In genomic region chr11:5528495-5528894, GRCh38 we compare ENCODE assay signal across 38 cellular contexts. TPM values are rescaled to one million over a fixed set of nuclear protein-coding genes. Genes with fewer than 3 reads are reported as not detected.
"Had no signal": no experiment of that assay in that cellular context is flagged by ENCODE, and none has a peak within 500 bp of the region (broad histone marks: within the 10 kb centered on the region; RNA-seq: fewer than 3 reads in every experiment).

No MANE protein-coding gene starts in this region.

- H3K4me3 Mint-ChIP-seq: activated B cell treated with CpG ODN at 0.5 μM for 24 hours; activated CD4-positive, alpha-beta memory T cell treated with anti-CD3 and anti-CD28 coated beads for 36 hours; activated CD4-positive, alpha-beta T cell treated with anti-CD3 and anti-CD28 coated beads, Interleukin-2, amount 10 ng/mL, durations not matched to agents 24 days and 14 days; activated CD8-positive, alpha-beta T cell treated with anti-CD3 and anti-CD28 coated beads for 36 hours; activated naive CD4-positive, alpha-beta T cell treated with anti-CD3 and anti-CD28 coated beads, Interleukin-2, amount 10 ng/mL, durations not matched to agents 7 days and 5 days; activated naive CD4-positive, alpha-beta T cell treated with anti-CD3 and anti-CD28 coated beads, Interleukin-2, amount 50 U/mL, for 24 hours; activated naive CD8-positive, alpha-beta T cell; activated naive CD8-positive, alpha-beta T cell treated with anti-CD3 and anti-CD28 coated beads, Interleukin-2, amount 10 ng/mL, durations not matched to agents 7 days and 5 days; activated naive CD8-positive, alpha-beta T cell treated with anti-CD3 and anti-CD28 coated beads, Interleukin-2, amount 50 U/mL, for 24 hours; activated T-cell treated with anti-CD3 and anti-CD28 coated beads, Interleukin-2, amount 50 U/mL, for 4 hours; activated T-cell treated with anti-CD3 and anti-CD28 coated beads, Interleukin-2, amount 50 U/mL, for 72 hours; activated T-helper 1 cell treated with anti-CD3 and anti-CD28 coated beads, Interleukin-12 subunit alpha, Interleukin-12 subunit beta, Interleukin-2, Interleukin-4 antibody, amounts not matched to agents 30 ng/mL and 10 ng/mL and 1 ng/mL, durations not matched to agents 14 hours and 24 hours and 36 hours; brain; T-helper 1 cell treated with Interleukin-12 subunit alpha and Interleukin-12 subunit beta and Interleukin-4 antibody, amounts not matched to agents 30 μg/mL and 1 μg/mL, for 36 hours; T-helper 2 cell treated with Interferon-gamma antibody and Interleukin-4, amounts not matched to agents 5 μg/mL and 100 μg/mL, for 36 hours had no signal

- H3K27me3 ChIP-seq: ascending aorta, cardiac muscle cell had no signal

- H3K27me3 Mint-ChIP-seq: activated CD4-positive, alpha-beta memory T cell treated with anti-CD3 and anti-CD28 coated beads for 36 hours; activated CD4-positive, alpha-beta T cell treated with anti-CD3 and anti-CD28 coated beads, Interleukin-2, amount 10 ng/mL, durations not matched to agents 24 days and 14 days; activated CD8-positive, alpha-beta T cell treated with anti-CD3 and anti-CD28 coated beads for 36 hours; activated naive CD4-positive, alpha-beta T cell treated with anti-CD3 and anti-CD28 coated beads, Interleukin-2, amount 50 U/mL, for 24 hours; activated naive CD8-positive, alpha-beta T cell treated with anti-CD3 and anti-CD28 coated beads, Interleukin-2, amount 10 ng/mL, durations not matched to agents 7 days and 5 days; activated naive CD8-positive, alpha-beta T cell treated with anti-CD3 and anti-CD28 coated beads, Interleukin-2, amount 50 U/mL, for 24 hours had no signal

- DNase-seq: activated B cell treated with CpG ODN at 0.5 μM for 24 hours; activated CD4-positive, alpha-beta memory T cell treated with anti-CD3 and anti-CD28 coated beads for 36 hours; activated CD4-positive, alpha-beta T cell treated with anti-CD3 and anti-CD28 coated beads for 4 hours; activated CD4-positive, alpha-beta T cell treated with anti-CD3 and anti-CD28 coated beads, Interleukin-2, amount 10 ng/mL, durations not matched to agents 24 days and 14 days; activated CD4-positive, alpha-beta T cell treated with anti-CD3 and anti-CD28 coated beads, Interleukin-2, amount 50 U/mL, for 1 hour; activated CD4-positive, alpha-beta T cell treated with anti-CD3 and anti-CD28 coated beads, Interleukin-2, amount 50 U/mL, for 4 hours; activated CD4-positive, CD25-positive, alpha-beta regulatory T cell treated with anti-CD3 and anti-CD28 coated beads, Interleukin-2, amount 50 U/mL, for 72 hours; activated CD8-positive, alpha-beta memory T cell treated with anti-CD3 and anti-CD28 coated beads, Interleukin-2, amount 50 U/mL, for 4 hours; activated CD8-positive, alpha-beta T cell treated with anti-CD3 and anti-CD28 coated beads for 36 hours; activated effector memory CD4-positive, alpha-beta T cell treated with Interleukin-2 at 50 U/mL for 16 hours; activated gamma-delta T cell; activated naive CD4-positive, alpha-beta T cell treated with anti-CD3 and anti-CD28 coated beads, Interleukin-2, amount 10 ng/mL, durations not matched to agents 7 days and 5 days; activated naive CD4-positive, alpha-beta T cell treated with Interleukin-2 at 50 U/mL for 16 hours; activated naive CD8-positive, alpha-beta T cell treated with anti-CD3 and anti-CD28 coated beads, Interleukin-2, amount 10 ng/mL, durations not matched to agents 7 days and 5 days; activated naive CD8-positive, alpha-beta T cell treated with anti-CD3 and anti-CD28 coated beads, Interleukin-2, amount 50 U/mL, for 24 hours; activated T-cell treated with anti-CD3 and anti-CD28 coated beads for 4 hours; activated T-cell treated with anti-CD3 and anti-CD28 coated beads, Interleukin-2, amount 50 U/mL, for 1 hour; activated T-cell treated with anti-CD3 and anti-CD28 coated beads, Interleukin-2, amount 50 U/mL, for 4 hours; activated T-cell treated with anti-CD3 and anti-CD28 coated beads, Interleukin-2, amount 50 U/mL, for 72 hours; amygdala; anterior cingulate cortex; central memory CD4-positive, alpha-beta T cell; T-helper 1 cell; T-helper 2 cell; T-helper 9 cell had no signal

- H3K4me3 ChIP-seq: ascending aorta, cardiac muscle cell had no signal

- H3K4me1 ChIP-seq: ascending aorta had no signal

- H3K9me3 ChIP-seq: ascending aorta had no signal

- ATAC-seq: activated CD8-positive, alpha-beta T cell treated with anti-CD3 and anti-CD28 coated beads for 36 hours; activated naive CD8-positive, alpha-beta T cell treated with anti-CD3 and anti-CD28 coated beads, Interleukin-2, amount 50 U/mL, for 24 hours; activated T-cell treated with anti-CD3 and anti-CD28 coated beads, Interleukin-2, amount 50 U/mL, for 4 hours; activated T-cell treated with anti-CD3 and anti-CD28 coated beads, Interleukin-2, amount 50 U/mL, for 72 hours had no signal

- H3K36me3 Mint-ChIP-seq: activated CD4-positive, alpha-beta memory T cell treated with anti-CD3 and anti-CD28 coated beads for 36 hours; activated naive CD4-positive, alpha-beta T cell treated with anti-CD3 and anti-CD28 coated beads, Interleukin-2, amount 10 ng/mL, durations not matched to agents 7 days and 5 days; activated naive CD4-positive, alpha-beta T cell treated with anti-CD3 and anti-CD28 coated beads, Interleukin-2, amount 50 U/mL, for 24 hours; activated naive CD8-positive, alpha-beta T cell; activated naive CD8-positive, alpha-beta T cell treated with anti-CD3 and anti-CD28 coated beads, Interleukin-2, amount 10 ng/mL, durations not matched to agents 7 days and 5 days; brain had no signal

- H3K9me3 Mint-ChIP-seq: activated B cell treated with CpG ODN at 0.5 μM for 24 hours; activated CD4-positive, alpha-beta memory T cell treated with anti-CD3 and anti-CD28 coated beads for 36 hours; activated CD4-positive, alpha-beta T cell treated with anti-CD3 and anti-CD28 coated beads, Interleukin-2, amount 10 ng/mL, durations not matched to agents 24 days and 14 days; activated CD8-positive, alpha-beta T cell treated with anti-CD3 and anti-CD28 coated beads for 36 hours; activated naive CD4-positive, alpha-beta T cell treated with anti-CD3 and anti-CD28 coated beads, Interleukin-2, amount 10 ng/mL, durations not matched to agents 7 days and 5 days; activated naive CD4-positive, alpha-beta T cell treated with anti-CD3 and anti-CD28 coated beads, Interleukin-2, amount 50 U/mL, for 24 hours; activated naive CD8-positive, alpha-beta T cell treated with anti-CD3 and anti-CD28 coated beads, Interleukin-2, amount 10 ng/mL, durations not matched to agents 7 days and 5 days; activated naive CD8-positive, alpha-beta T cell treated with anti-CD3 and anti-CD28 coated beads, Interleukin-2, amount 50 U/mL, for 24 hours; activated T-cell treated with anti-CD3 and anti-CD28 coated beads, Interleukin-2, amount 50 U/mL, for 4 hours; activated T-cell treated with anti-CD3 and anti-CD28 coated beads, Interleukin-2, amount 50 U/mL, for 72 hours; activated T-helper 1 cell treated with anti-CD3 and anti-CD28 coated beads, Interleukin-12 subunit alpha, Interleukin-12 subunit beta, Interleukin-2, Interleukin-4 antibody, amounts not matched to agents 30 ng/mL and 10 ng/mL and 1 ng/mL, durations not matched to agents 14 hours and 24 hours and 36 hours; activated T-helper 2 cell treated with anti-CD3 and anti-CD28 coated beads, Interferon-gamma antibody, Interleukin-2, Interleukin-4, amounts not matched to agents 10 μg/mL and 5 μg/mL and 100 μg/mL, durations not matched to agents 14 hours and 24 hours and 36 hours; brain; T-helper 1 cell treated with Interleukin-12 subunit alpha and Interleukin-12 subunit beta and Interleukin-4 antibody, amounts not matched to agents 30 μg/mL and 1 μg/mL, for 36 hours; T-helper 2 cell treated with Interferon-gamma antibody and Interleukin-4, amounts not matched to agents 5 μg/mL and 100 μg/mL, for 36 hours had no signal

- H3K36me3 ChIP-seq: ascending aorta, cardiac muscle cell had no signal

- H3K4me1 Mint-ChIP-seq: activated B cell treated with CpG ODN at 0.5 μM for 24 hours; activated CD4-positive, alpha-beta T cell treated with anti-CD3 and anti-CD28 coated beads, Interleukin-2, amount 10 ng/mL, durations not matched to agents 24 days and 14 days; activated naive CD4-positive, alpha-beta T cell treated with anti-CD3 and anti-CD28 coated beads, Interleukin-2, amount 10 ng/mL, durations not matched to agents 7 days and 5 days; activated naive CD4-positive, alpha-beta T cell treated with anti-CD3 and anti-CD28 coated beads, Interleukin-2, amount 50 U/mL, for 24 hours; activated naive CD8-positive, alpha-beta T cell treated with anti-CD3 and anti-CD28 coated beads, Interleukin-2, amount 10 ng/mL, durations not matched to agents 7 days and 5 days; activated naive CD8-positive, alpha-beta T cell treated with anti-CD3 and anti-CD28 coated beads, Interleukin-2, amount 50 U/mL, for 24 hours; brain had no signal

- H3K27ac ChIP-seq: ascending aorta, cardiac muscle cell, VCaP had no signal

- H3K27ac Mint-ChIP-seq: activated B cell treated with CpG ODN at 0.5 μM for 24 hours; activated CD4-positive, alpha-beta memory T cell treated with anti-CD3 and anti-CD28 coated beads for 36 hours; activated CD4-positive, alpha-beta T cell treated with anti-CD3 and anti-CD28 coated beads, Interleukin-2, amount 10 ng/mL, durations not matched to agents 24 days and 14 days; activated CD8-positive, alpha-beta T cell treated with anti-CD3 and anti-CD28 coated beads for 36 hours; activated naive CD4-positive, alpha-beta T cell treated with anti-CD3 and anti-CD28 coated beads, Interleukin-2, amount 10 ng/mL, durations not matched to agents 7 days and 5 days; activated naive CD4-positive, alpha-beta T cell treated with anti-CD3 and anti-CD28 coated beads, Interleukin-2, amount 50 U/mL, for 24 hours; activated naive CD8-positive, alpha-beta T cell; activated naive CD8-positive, alpha-beta T cell treated with anti-CD3 and anti-CD28 coated beads, Interleukin-2, amount 10 ng/mL, durations not matched to agents 7 days and 5 days; activated naive CD8-positive, alpha-beta T cell treated with anti-CD3 and anti-CD28 coated beads, Interleukin-2, amount 50 U/mL, for 24 hours; activated T-cell treated with anti-CD3 and anti-CD28 coated beads, Interleukin-2, amount 50 U/mL, for 72 hours; activated T-helper 1 cell treated with anti-CD3 and anti-CD28 coated beads, Interleukin-12 subunit alpha, Interleukin-12 subunit beta, Interleukin-2, Interleukin-4 antibody, amounts not matched to agents 30 ng/mL and 10 ng/mL and 1 ng/mL, durations not matched to agents 14 hours and 24 hours and 36 hours; activated T-helper 2 cell treated with anti-CD3 and anti-CD28 coated beads, Interferon-gamma antibody, Interleukin-2, Interleukin-4, amounts not matched to agents 10 μg/mL and 5 μg/mL and 100 μg/mL, durations not matched to agents 14 hours and 24 hours and 36 hours; brain; T-helper 1 cell treated with Interleukin-12 subunit alpha and Interleukin-12 subunit beta and Interleukin-4 antibody, amounts not matched to agents 30 μg/mL and 1 μg/mL, for 36 hours; T-helper 2 cell treated with Interferon-gamma antibody and Interleukin-4, amounts not matched to agents 5 μg/mL and 100 μg/mL, for 36 hours had no signal

RNA-seq across cellular contexts. Expression of gene UBQLNL, which starts 12.0 kb away (rescaled TPM):
- total RNA-seq: activated CD4-positive, alpha-beta T cell treated with anti-CD3 and anti-CD28 coated beads, Interleukin-2, amount 10 ng/mL, durations not matched to agents 24 days and 14 days; activated T-cell treated with anti-CD3 and anti-CD28 coated beads, Interleukin-2, amount 50 U/mL, for 4 hours; ascending aorta; bronchial epithelial cell had no signal

RNA-seq across cellular contexts. Expression of gene UBQLN3, which starts 18.7 kb away (rescaled TPM):
- total RNA-seq: activated CD4-positive, alpha-beta memory T cell treated with anti-CD3 and anti-CD28 coated beads for 36 hours; activated CD4-positive, alpha-beta T cell treated with anti-CD3 and anti-CD28 coated beads, Interleukin-2, amount 10 ng/mL, durations not matched to agents 24 days and 14 days; activated CD8-positive, alpha-beta memory T cell treated with anti-CD3 and anti-CD28 coated beads for 36 hours; activated CD8-positive, alpha-beta T cell treated with anti-CD3 and anti-CD28 coated beads for 36 hours; activated T-cell treated with anti-CD3 and anti-CD28 coated beads, Interleukin-2, amount 50 U/mL, for 4 hours; activated T-cell treated with anti-CD3 and anti-CD28 coated beads, Interleukin-2, amount 50 U/mL, for 72 hours; activated T-helper 1 cell treated with anti-CD3 and anti-CD28 coated beads, Interleukin-12 subunit alpha, Interleukin-12 subunit beta, Interleukin-2, Interleukin-4 antibody, amounts not matched to agents 30 ng/mL and 10 ng/mL and 1 ng/mL, durations not matched to agents 14 hours and 24 hours and 36 hours; activated T-helper 2 cell treated with anti-CD3 and anti-CD28 coated beads, Interferon-gamma antibody, Interleukin-2, Interleukin-4, amounts not matched to agents 10 μg/mL and 5 μg/mL and 100 μg/mL, durations not matched to agents 14 hours and 24 hours and 36 hours; ascending aorta; bronchial epithelial cell had no signal

RNA-seq across cellular contexts. Expression of gene OR52H1, which starts 19.8 kb away (rescaled TPM):
- total RNA-seq: activated CD4-positive, alpha-beta memory T cell treated with anti-CD3 and anti-CD28 coated beads for 36 hours; activated CD4-positive, alpha-beta T cell treated with anti-CD3 and anti-CD28 coated beads, Interleukin-2, amount 10 ng/mL, durations not matched to agents 24 days and 14 days; activated CD8-positive, alpha-beta memory T cell treated with anti-CD3 and anti-CD28 coated beads for 36 hours; activated CD8-positive, alpha-beta T cell treated with anti-CD3 and anti-CD28 coated beads for 36 hours; activated naive CD8-positive, alpha-beta T cell treated with anti-CD3 and anti-CD28 coated beads, Interleukin-2, amount 10 ng/mL, durations not matched to agents 7 days and 5 days; activated T-cell treated with anti-CD3 and anti-CD28 coated beads, Interleukin-2, amount 50 U/mL, for 4 hours; activated T-cell treated with anti-CD3 and anti-CD28 coated beads, Interleukin-2, amount 50 U/mL, for 72 hours; activated T-helper 1 cell treated with anti-CD3 and anti-CD28 coated beads, Interleukin-12 subunit alpha, Interleukin-12 subunit beta, Interleukin-2, Interleukin-4 antibody, amounts not matched to agents 30 ng/mL and 10 ng/mL and 1 ng/mL, durations not matched to agents 14 hours and 24 hours and 36 hours; activated T-helper 2 cell treated with anti-CD3 and anti-CD28 coated beads, Interferon-gamma antibody, Interleukin-2, Interleukin-4, amounts not matched to agents 10 μg/mL and 5 μg/mL and 100 μg/mL, durations not matched to agents 14 hours and 24 hours and 36 hours; ascending aorta; bronchial epithelial cell had no signal

RNA-seq across cellular contexts. Expression of gene OR52D1, which starts 40.0 kb away (rescaled TPM):
- total RNA-seq: activated B cell treated with CpG ODN at 0.5 μM for 24 hours; activated CD4-positive, alpha-beta memory T cell treated with anti-CD3 and anti-CD28 coated beads for 36 hours; activated CD4-positive, alpha-beta T cell treated with anti-CD3 and anti-CD28 coated beads, Interleukin-2, amount 10 ng/mL, durations not matched to agents 24 days and 14 days; activated CD8-positive, alpha-beta memory T cell treated with anti-CD3 and anti-CD28 coated beads for 36 hours; activated CD8-positive, alpha-beta T cell treated with anti-CD3 and anti-CD28 coated beads for 36 hours; activated naive CD8-positive, alpha-beta T cell treated with anti-CD3 and anti-CD28 coated beads, Interleukin-2, amount 10 ng/mL, durations not matched to agents 7 days and 5 days; activated T-cell treated with anti-CD3 and anti-CD28 coated beads, Interleukin-2, amount 50 U/mL, for 4 hours; activated T-cell treated with anti-CD3 and anti-CD28 coated beads, Interleukin-2, amount 50 U/mL, for 72 hours; activated T-helper 1 cell treated with anti-CD3 and anti-CD28 coated beads, Interleukin-12 subunit alpha, Interleukin-12 subunit beta, Interleukin-2, Interleukin-4 antibody, amounts not matched to agents 30 ng/mL and 10 ng/mL and 1 ng/mL, durations not matched to agents 14 hours and 24 hours and 36 hours; activated T-helper 2 cell treated with anti-CD3 and anti-CD28 coated beads, Interferon-gamma antibody, Interleukin-2, Interleukin-4, amounts not matched to agents 10 μg/mL and 5 μg/mL and 100 μg/mL, durations not matched to agents 14 hours and 24 hours and 36 hours; ascending aorta; bronchial epithelial cell; cardiac muscle cell; cerebellum had no signal

RNA-seq across cellular contexts. Expression of gene OR52B6, which starts 52.2 kb away (rescaled TPM):
- total RNA-seq: activated B cell treated with CpG ODN at 0.5 μM for 24 hours; activated CD4-positive, alpha-beta memory T cell treated with anti-CD3 and anti-CD28 coated beads for 36 hours; activated CD4-positive, alpha-beta T cell treated with anti-CD3 and anti-CD28 coated beads, Interleukin-2, amount 10 ng/mL, durations not matched to agents 24 days and 14 days; activated CD8-positive, alpha-beta memory T cell treated with anti-CD3 and anti-CD28 coated beads for 36 hours; activated CD8-positive, alpha-beta T cell treated with anti-CD3 and anti-CD28 coated beads for 36 hours; activated naive CD8-positive, alpha-beta T cell treated with anti-CD3 and anti-CD28 coated beads, Interleukin-2, amount 10 ng/mL, durations not matched to agents 7 days and 5 days; activated T-cell treated with anti-CD3 and anti-CD28 coated beads, Interleukin-2, amount 50 U/mL, for 4 hours; activated T-cell treated with anti-CD3 and anti-CD28 coated beads, Interleukin-2, amount 50 U/mL, for 72 hours; activated T-helper 1 cell treated with anti-CD3 and anti-CD28 coated beads, Interleukin-12 subunit alpha, Interleukin-12 subunit beta, Interleukin-2, Interleukin-4 antibody, amounts not matched to agents 30 ng/mL and 10 ng/mL and 1 ng/mL, durations not matched to agents 14 hours and 24 hours and 36 hours; activated T-helper 2 cell treated with anti-CD3 and anti-CD28 coated beads, Interferon-gamma antibody, Interleukin-2, Interleukin-4, amounts not matched to agents 10 μg/mL and 5 μg/mL and 100 μg/mL, durations not matched to agents 14 hours and 24 hours and 36 hours; ascending aorta; bronchial epithelial cell; cardiac muscle cell; cerebellum had no signal
